ENCODE assay signal across 28 cellular contexts in genomic region chr7:45972629-45973312, GRCh38. TPM values are rescaled to one million over a fixed set of nuclear protein-coding genes. Genes with fewer than 3 reads are reported as not detected.
A peak's percentile ranks its signal among the peaks of the same experiment; 100 is the strongest.
DNase-seq lines count a peak whose midpoint lies in the region; ATAC-seq, FAIRE-seq and TF ChIP-seq lines count a peak whose summit lies in the region.
"Had no signal": no experiment of that assay in that cellular context is flagged by ENCODE, and none has a peak within 500 bp of the region (broad histone marks: within the 10 kb centered on the region; RNA-seq: fewer than 3 reads in every experiment).

No MANE protein-coding gene starts in this region.

- H3K79me1 ChIP-seq in H1 (ENCODE audit: low read depth, low read length) (no peaks in the 10 kb centered on the region), trophoblast cell (ENCODE audit: low read length) (peaks cover 32% of the 10 kb centered on the region)

- H3K4me3 Mint-ChIP-seq in activated CD4-positive, alpha-beta T cell treated with anti-CD3 and anti-CD28 coated beads, Interleukin-2, amount 10 ng/mL, durations not matched to agents 24 days and 14 days, result no peak overlapping the region
- H3K4me3 Mint-ChIP-seq: CD8-positive, alpha-beta T cell; H9; HFFc6 had no signal

- CTCF ChIA-PET in H1 (lab: Charles Lee; ENCODE audit: partially characterized antibody), result interaction anchor here (0.6 to 0.9 kb wide), 2 partner anchors 35 to 189 kb away, joined by 3 read pairs; no protein-coding TSS in a partner anchor

- H3K4me1 Mint-ChIP-seq in activated CD4-positive, alpha-beta T cell treated with anti-CD3 and anti-CD28 coated beads, Interleukin-2, amount 10 ng/mL, durations not matched to agents 24 days and 14 days, result no peaks in the 10 kb centered on the region

- no peak for FAIRE-seq in H1 (lab: Jason Lieb, UNC)
- FAIRE-seq: G401.6 had no signal

- no peak overlapping the region for H4K5ac ChIP-seq in H1 (ENCODE audit: insufficient read length, low read depth, low read length)

- no peak overlapping the region for H3K23ac ChIP-seq in H1 (ENCODE audit: insufficient read length)
- no peak overlapping the region for H3K23ac ChIP-seq in trophoblast cell (ENCODE audit: low read length)

- H3K27me3 Mint-ChIP-seq in activated CD4-positive, alpha-beta T cell treated with anti-CD3 and anti-CD28 coated beads, Interleukin-2, amount 10 ng/mL, durations not matched to agents 24 days and 14 days, result no peaks in the 10 kb centered on the region

- no peaks in the 10 kb centered on the region for H3K23me2 ChIP-seq in H1 (ENCODE audit: low read depth, low read length)

- H3K9me3 ChIP-seq in H1 (ENCODE audit: insufficient read depth in 2 of 2, low read depth in 1 of 2, low read length in 1 of 2) (no peaks in the 10 kb centered on the region), trophoblast cell (ENCODE audit: insufficient read depth, low read depth, low read length) (peaks cover 9% of the 10 kb centered on the region)
- H3K9me3 ChIP-seq: SK-N-SH had no signal

- H3K4ac ChIP-seq in H1 (replicated peaks; ENCODE audit: insufficient read length, low read depth, low read length) (no peak overlapping the region), trophoblast cell (ENCODE audit: low read depth, low read length) (no peak overlapping the region)

- intact Hi-C loops in activated CD4-positive, alpha-beta T cell treated with anti-CD3 and anti-CD28 coated beads, Interleukin-2, amount 10 ng/mL, durations not matched to agents 24 days and 14 days (cut with micrococcal nuclease), result no loop called here

- H2AFZ ChIP-seq in H1 (ENCODE audit: low read length) (no peak overlapping the region), trophoblast cell (ENCODE audit: insufficient read depth, low read length, poor library complexity) (no peak overlapping the region)
- H2AFZ ChIP-seq: PC-9 had no signal

- TF ChIP-seq EP300 in H1 (IDR thresholded peaks at IDR 0.05; ENCODE audit: borderline replicate concordance in 1 of 2, low read depth in 2 of 2, low read length in 2 of 2), result no peak

- H3K4me3 ChIP-seq in H7 (ENCODE audit: insufficient read depth, low read depth, low read length), result no peak overlapping the region
- no peak overlapping the region for H3K4me3 ChIP-seq in H1 (ENCODE audit: extremely low read depth in 1 of 4, insufficient read depth in 2 of 4, low read depth in 3 of 4, low read length in 4 of 4)
- no peak overlapping the region for H3K4me3 ChIP-seq in trophoblast cell (ENCODE audit: low read depth, low read length)
- H3K4me3 ChIP-seq: MG63, PC-9 had no signal

- H2BK120ac ChIP-seq in H1 (replicated peaks; ENCODE audit: low read depth, low read length), result no peak overlapping the region
- peak overlapping the region; percentile 2 for H2BK120ac ChIP-seq in trophoblast cell (ENCODE audit: insufficient read depth, low read length, poor library complexity)

- no peak overlapping the region for H4K12ac ChIP-seq in trophoblast cell (ENCODE audit: low read depth, low read length)

- TF ChIP-seq CTCF in H1 (IDR thresholded peaks at IDR 0.05; ENCODE audit: control extremely low read depth in 1 of 3, insufficient read depth in 1 of 3, low read depth in 1 of 3, low read length in 3 of 3), result no peak

- H2BK20ac ChIP-seq in H1 (ENCODE audit: low read length), result no peak overlapping the region

- H3K14ac ChIP-seq in H1 (ENCODE audit: insufficient read length) (no peak overlapping the region), trophoblast cell (ENCODE audit: low read length) (no peak overlapping the region)

- H3K18ac ChIP-seq in H1 (ENCODE audit: extremely low read depth, low read length) (no peak overlapping the region), trophoblast cell (ENCODE audit: low read length) (no peak overlapping the region)

- H4K8ac ChIP-seq in H1 (ENCODE audit: extremely low read depth, insufficient read depth, low read length) (no peak overlapping the region), trophoblast cell (ENCODE audit: low read depth, low read length) (no peak overlapping the region)

- no peak for ATAC-seq in esophagus mucosa
- ATAC-seq: CD8-positive, alpha-beta T cell had no signal

- H3K27ac ChIP-seq in H1 (ENCODE audit: low read depth, low read length) (no peak overlapping the region), trophoblast cell (ENCODE audit: low read depth, low read length) (no peak overlapping the region)
- H3K27ac ChIP-seq: 22Rv1, PC-9, RWPE1 had no signal

- H3K27me3 ChIP-seq in H7 (ENCODE audit: control insufficient read depth, insufficient read depth, low read length) (no peaks in the 10 kb centered on the region), H1 (replicated peaks in 1 of 4; ENCODE audit: control insufficient read depth in 3 of 4, extremely low read depth in 1 of 4, insufficient read depth in 3 of 4, low read length in 3 of 4) (no peaks in the 10 kb centered on the region), trophoblast cell (ENCODE audit: insufficient read depth, low read length) (no peaks in the 10 kb centered on the region)
- H3K27me3 ChIP-seq: MG63 had no signal

- H2BK5ac ChIP-seq in H1 (ENCODE audit: low read depth, low read length), result no peak overlapping the region
- H2BK5ac ChIP-seq in trophoblast cell (ENCODE audit: low read depth, low read length, poor library complexity), result no peak overlapping the region

- no peak overlapping the region for H3K27ac Mint-ChIP-seq in activated CD4-positive, alpha-beta T cell treated with anti-CD3 and anti-CD28 coated beads, Interleukin-2, amount 10 ng/mL, durations not matched to agents 24 days and 14 days
- H3K27ac Mint-ChIP-seq: CD8-positive, alpha-beta T cell; HFFc6 had no signal

- H3K4me1 ChIP-seq in H1 (replicated peaks in 1 of 4; ENCODE audit: control insufficient read depth in 3 of 4, insufficient read depth in 4 of 4, low read length in 3 of 4) (no peaks in the 10 kb centered on the region), trophoblast cell (ENCODE audit: control insufficient read depth in 1 of 2, insufficient read depth in 2 of 2, low read length in 2 of 2) (peaks cover 4 to 10% of the 10 kb centered on the region in 2 experiments)

- no peak for TF ChIP-seq POLR2A in H1 (IDR thresholded peaks at IDR 0.05; ENCODE audit: control extremely low read depth in 1 of 2, low read depth in 2 of 2, low read length in 2 of 2)

- no peak overlapping the region for H2AK5ac ChIP-seq in H1 (ENCODE audit: low read depth, low read length)
- H2AK5ac ChIP-seq in trophoblast cell (ENCODE audit: low read length), result no peak overlapping the region

- 91% methylated on average over 9 of the region's 12 CpGs; no CpG with 5 or more reads in 1 of the 2 experiments for WGBS in H1 (ENCODE audit: extremely low coverage in 1 of 2, insufficient coverage in 1 of 2, insufficient read length in 1 of 2, insufficient replicate concordance in 2 of 2, low coverage in 1 of 2, low lambda C conversion rate in 2 of 2, missing lambda C conversion rate in 1 of 2), 2 experiments
- no CpG with 5 or more reads among the region's 12 CpGs for WGBS in trophoblast cell (ENCODE audit: extremely low coverage, insufficient coverage, insufficient read length)

- TF ChIP-seq RAD21 in H1 (IDR thresholded peaks at IDR 0.05 in 1 of 2, conservative IDR thresholded peaks at IDR 0.05 in 1 of 2; ENCODE audit: low read depth in 2 of 2, low read length in 2 of 2), result no peak

- peak; percentile 39 for DNase-seq in activated CD4-positive, alpha-beta T cell treated with anti-CD3 and anti-CD28 coated beads, Interleukin-2, amount 10 ng/mL, durations not matched to agents 24 days and 14 days
- no peak for DNase-seq in activated CD4-positive, alpha-beta T cell treated with anti-CD3 and anti-CD28 coated beads for 4 hours
- DNase-seq in H7 (peak; percentile 14), H1 (ENCODE audit: low read depth in 1 of 2, low spot score in 2 of 2) (no peak), trophoblast cell (no peak), medulla oblongata (ENCODE audit: extremely low spot score) (no peak), amygdala (lab: John Stamatoyannopoulos, UW) (no peak)
- DNase-seq: AML-193; C1 segment of cervical spinal cord; CD8-positive, alpha-beta T cell; DMS153; H9; HFFc6; Kasumi-1; MG63; NCI-H1048; NCI-H1417 treated with DMSO at 0.1 percent for 48 hours; NCI-H2029; NCI-H226; NCI-H510A treated with DMSO at 0.1 percent for 48 hours; NCI-H748 treated with DMSO at 0.1 percent for 48 hours; SIG-M5; SK-N-SH had no signal

- H3K9me3 Mint-ChIP-seq in activated CD4-positive, alpha-beta T cell treated with anti-CD3 and anti-CD28 coated beads, Interleukin-2, amount 10 ng/mL, durations not matched to agents 24 days and 14 days, result no peaks in the 10 kb centered on the region
- H3K9me3 Mint-ChIP-seq: CD8-positive, alpha-beta T cell; H9; HFFc6 had no signal

- POLR2A ChIA-PET in H1 (lab: Charles Lee; ENCODE audit: partially characterized antibody), result no interaction called here

- H3K4me2 ChIP-seq in H1 (ENCODE audit: insufficient read depth in 1 of 2, low read depth in 2 of 2, low read length in 2 of 2) (no peak overlapping the region), trophoblast cell (ENCODE audit: low read length) (no peak overlapping the region)
- H3K4me2 ChIP-seq: PC-9, SK-N-SH had no signal

- no peaks in the 10 kb centered on the region for H3K79me2 ChIP-seq in H1 (ENCODE audit: control insufficient read depth in 1 of 2, insufficient read depth in 2 of 2, low read length in 2 of 2)
- no peaks in the 10 kb centered on the region for H3K79me2 ChIP-seq in trophoblast cell (ENCODE audit: control insufficient read depth, insufficient read depth, low read length, poor library complexity)

- no peak overlapping the region for H3K9ac ChIP-seq in H1 (replicated peaks in 1 of 4; ENCODE audit: extremely low read depth in 1 of 4, low read depth in 3 of 4, low read length in 3 of 4)
- no peak overlapping the region for H3K9ac ChIP-seq in trophoblast cell (ENCODE audit: low read length)
- H3K9ac ChIP-seq: SK-N-SH had no signal

- no peaks in the 10 kb centered on the region for H4K20me1 ChIP-seq in H1 (replicated peaks in 1 of 2; ENCODE audit: control insufficient read depth in 1 of 2, insufficient read depth in 2 of 2, low read length in 2 of 2)

- H3K36me3 Mint-ChIP-seq in activated CD4-positive, alpha-beta T cell treated with anti-CD3 and anti-CD28 coated beads, Interleukin-2, amount 10 ng/mL, durations not matched to agents 24 days and 14 days (ENCODE audit: low read depth), result no peaks in the 10 kb centered on the region
- H3K36me3 Mint-ChIP-seq: CD8-positive, alpha-beta T cell had no signal

- H2BK12ac ChIP-seq in H1 (ENCODE audit: low read depth, low read length) (no peak overlapping the region), trophoblast cell (ENCODE audit: low read length) (peak overlapping the region; percentile 0)

- no peak overlapping the region for H3K56ac ChIP-seq in H1 (replicated peaks; ENCODE audit: insufficient read length, low read depth, low read length)

- H3K36me3 ChIP-seq in H7 (replicated peaks; ENCODE audit: control insufficient read depth, insufficient read depth, low read length) (no peaks in the 10 kb centered on the region), H1 (ENCODE audit: control insufficient read depth in 2 of 4, insufficient read depth in 4 of 4, low read length in 3 of 4) (no peaks in the 10 kb centered on the region), trophoblast cell (ENCODE audit: control insufficient read depth in 1 of 2, insufficient read depth in 2 of 2, low read length in 2 of 2) (peaks cover 0 to 3% of the 10 kb centered on the region in 2 experiments)
- H3K36me3 ChIP-seq: MG63 had no signal

- H2BK15ac ChIP-seq in H1 (ENCODE audit: low read length), result 0 out of 2 replicates have a peak overlapping the region, but pooled peaks have one; percentile 34

- H4K91ac ChIP-seq in H1 (replicated peaks; ENCODE audit: insufficient read length, low read length), result no peak overlapping the region
- H4K91ac ChIP-seq in trophoblast cell (ENCODE audit: low read depth, low read length), result no peak overlapping the region

RNA-seq across cellular contexts. Expression of gene IGFBP3, which starts 51.7 kb away (rescaled TPM):
- total RNA-seq in activated CD4-positive, alpha-beta T cell treated with anti-CD3 and anti-CD28 coated beads, Interleukin-2, amount 10 ng/mL, durations not matched to agents 24 days and 14 days, result 0.72 and 1.5 TPM in 2 replicates
- total RNA-seq in H7 (2014; rRNA removed; shearing (Covaris generic)), result 2.7 and 5.6 TPM in 2 replicates
- 5.5 and 7.1 TPM in 2 replicates for total RNA-seq in H1 (2021; fragmentation: NEBNext Ultra II Directional; extraction: Animal tissue kit (Norgen Biotek cat#: 25700))
- polyA plus RNA-seq in H1 (2011; rRNA removed), result 12.1 TPM in 2 replicates
- 11.9 TPM for polyA plus RNA-seq in H1 (2011; cell fraction: cytosol; rRNA removed)
- 9.8 TPM for polyA plus RNA-seq in H1 (2011; cell fraction: nucleus; rRNA removed)
- 8.9 to 10.8 TPM (median 9.8 TPM) in 4 replicates for polyA plus RNA-seq in H1 (2012, experiment 1 of 2)
- 11.2 TPM for polyA plus RNA-seq in H1 (2012, experiment 2 of 2)
- polyA plus RNA-seq in H1 (2013, experiment 1 of 2), result 7.7 TPM
- 9.2 TPM for polyA plus RNA-seq in H1 (2013, experiment 2 of 2)
- 4.7 and 6.3 TPM in 2 replicates for polyA minus RNA-seq in H1 (2011; rRNA and poly(A)+ RNA removed)
- 10.3 TPM for polyA minus RNA-seq in H1 (2011; cell fraction: cytosol; rRNA and poly(A)+ RNA removed)
- 16.8 TPM for polyA minus RNA-seq in H1 (2011; cell fraction: nucleus; rRNA and poly(A)+ RNA removed)
- 2,874 and 2,927 TPM in 2 replicates for polyA plus RNA-seq in trophoblast cell (2013)
- total RNA-seq in esophagus mucosa, result 7.9 TPM

Comparison
In these comparisons a context has a peak if more than half of its experiments do, and no peak if none do; other contexts are left out.
1. DNase-seq: peak in activated CD4-positive, alpha-beta T cell treated with anti-CD3 and anti-CD28 coated beads, Interleukin-2, amount 10 ng/mL, durations not matched to agents 24 days and 14 days (single experiment) and H7 (single experiment); none in activated CD4-positive, alpha-beta T cell treated with anti-CD3 and anti-CD28 coated beads for 4 hours (0 of 2), H1 (0 of 2), trophoblast cell (0 of 2), medulla oblongata (single experiment) and amygdala (0 of 56).